ENCODE assay signal across 9 cellular contexts in the genomic region with DNA sequence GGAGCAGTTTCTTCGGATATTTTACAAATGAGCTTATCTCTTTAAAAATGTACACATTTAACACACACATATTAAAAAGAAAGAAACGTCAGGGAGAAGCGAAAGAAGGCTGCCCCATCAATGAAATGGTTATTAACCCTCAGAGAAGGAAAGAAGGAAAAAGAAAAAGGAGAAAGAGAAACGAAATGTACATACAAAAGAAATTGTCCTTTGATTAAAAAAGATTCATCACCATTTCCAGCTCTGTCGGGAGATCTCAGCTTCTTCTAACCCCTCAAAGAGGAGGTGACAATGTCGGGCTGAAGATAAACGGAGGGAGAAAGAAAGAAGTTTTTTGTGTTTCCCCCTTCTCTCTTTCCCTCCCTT. TPM values are rescaled to one million over a fixed set of nuclear protein-coding genes. Genes with fewer than 3 reads are reported as not detected.
DNase-seq lines count a peak whose midpoint lies in the region; ATAC-seq and TF ChIP-seq lines count a peak whose summit lies in the region.
"Had no signal": no experiment of that assay in that cellular context is flagged by ENCODE, and none has a peak within 500 bp of the region (broad histone marks: within the 10 kb centered on the region; RNA-seq: fewer than 3 reads in every experiment).

No MANE protein-coding gene starts in this region.

- H3K27ac ChIP-seq in RWPE2 (ENCODE audit: poor library complexity, severe bottlenecking) (peak overlapping the region; percentile 84), esophagus squamous epithelium (peak overlapping the region; percentile 83 to 99 (median 94)), psoas muscle (peak overlapping the region; percentile 96)

- H3K27me3 ChIP-seq in RWPE2 (ENCODE audit: insufficient read depth, poor library complexity, severe bottlenecking) (no peaks in the 10 kb centered on the region), esophagus squamous epithelium (no peaks in the 10 kb centered on the region), psoas muscle (ENCODE audit: insufficient read depth in 3 of 3, low read length in 2 of 3) (no peaks in the 10 kb centered on the region)

- ATAC-seq in RWPE2 (ENCODE audit: low read depth) (no peak), psoas muscle (no peak), GM18517 (IDR thresholded peaks at IDR 0.05; ENCODE audit: unreplicated experiment) (no peak)

- DNase-seq in ELR (ENCODE audit: low read depth), result peak; percentile 10
- DNase-seq in RWPE2 (ENCODE audit: low spot score), result no peak
- DNase-seq in esophagus squamous epithelium (lab: John Stamatoyannopoulos, UW), result no peak
- no peak for DNase-seq in psoas muscle
- DNase-seq in activated CD8-positive, alpha-beta memory T cell treated with anti-CD3 and anti-CD28 coated beads for 24 hours, result no peak
- no peak for DNase-seq in nucleus accumbens (lab: John Stamatoyannopoulos, UW)
- no peak for DNase-seq in NCI-H524 treated with DMSO at 0.1 percent for 48 hours (lab: John Stamatoyannopoulos, UW)
- DNase-seq: activated CD4-positive, alpha-beta T cell treated with anti-CD3 and anti-CD28 coated beads, Interleukin-2, amount 50 U/mL, for 48 hours had no signal

- no peak for TF ChIP-seq CTCF in RWPE2 (IDR thresholded peaks at IDR 0.05; ENCODE audit: poor library complexity, severe bottlenecking)
- no peak for TF ChIP-seq CTCF in esophagus squamous epithelium (IDR thresholded peaks at IDR 0.05)
- no peak for TF ChIP-seq CTCF in psoas muscle (IDR thresholded peaks at IDR 0.05)

- H3K4me3 ChIP-seq in RWPE2 (ENCODE audit: severe bottlenecking), result peak overlapping the region; percentile 84
- peak overlapping the region; percentile 38 to 99 (median 90) for H3K4me3 ChIP-seq in esophagus squamous epithelium
- H3K4me3 ChIP-seq in psoas muscle, result peak overlapping the region; percentile 89

- 1% methylated on average over 7 of the region's 7 CpGs for WGBS in esophagus squamous epithelium, 2 donors
- 1 to 3% (median 1%) methylated on average over 7 of the region's 7 CpGs for WGBS in psoas muscle, 3 donors

- H3K36me3 ChIP-seq in RWPE2 (ENCODE audit: low read depth) (peaks cover 15% of the 10 kb centered on the region), esophagus squamous epithelium (no peaks in the 10 kb centered on the region), psoas muscle (ENCODE audit: insufficient read depth in 1 of 2, low read depth in 1 of 2) (peaks cover 0 to 4% of the 10 kb centered on the region in 2 donors)

- intact Hi-C loops in esophagus squamous epithelium (cut with DNase I) (loop anchor here (5.0 to 10.0 kb wide), 2 partner anchors 375 to 463 kb away; no protein-coding TSS in a partner anchor), psoas muscle (cut with DNase I) (loop anchor here (5.0 to 10.0 kb wide), 3 partner anchors 48 to 145 kb away; no protein-coding TSS in a partner anchor)

- no peak for TF ChIP-seq POLR2A in esophagus squamous epithelium (IDR thresholded peaks at IDR 0.05)

- H3K4me1 ChIP-seq in RWPE2 (ENCODE audit: insufficient read depth, poor library complexity, severe bottlenecking) (peaks cover 33% of the 10 kb centered on the region), esophagus squamous epithelium (peaks cover 0 to 70% (median 17%) of the 10 kb centered on the region in 3 donors), psoas muscle (peaks cover 42% of the 10 kb centered on the region)

- H3K9me3 ChIP-seq in RWPE2 (ENCODE audit: severe bottlenecking) (no peaks in the 10 kb centered on the region), esophagus squamous epithelium (no peaks in the 10 kb centered on the region), psoas muscle (no peaks in the 10 kb centered on the region)

RNA-seq across cellular contexts. Expression of gene IKZF2, which starts 1.5 kb away (rescaled TPM):
- total RNA-seq in esophagus squamous epithelium, result 10 to 100 TPM; 44.1 to 96.1 (median 78.6) TPM
- total RNA-seq in psoas muscle, result 10 to 100 TPM in 1 of 4 donors, 1 to 10 TPM in 3; 3.2 to 11.6 (median 6.5) TPM
- 1 to 10 TPM in 1 of 3 donors, under 1 TPM in 2; 0.29 to 2.2 (median 0.56) TPM for polyA plus RNA-seq in psoas muscle
